8 cellular contexts compared by ENCODE assay signal in genomic region chr19:45059258-45059965, GRCh38. TPM values are rescaled to one million over a fixed set of nuclear protein-coding genes. Genes with fewer than 3 reads are reported as not detected.
DNase-seq lines count a peak whose midpoint lies in the region; ATAC-seq, FAIRE-seq and TF ChIP-seq lines count a peak whose summit lies in the region.

No MANE protein-coding gene starts in this region.

- intact Hi-C loops in pancreas (cut with DNase I) = loop anchor here in 1 of 3 donors (5.0 to 10.0 kb wide), 2 partner anchors 47 to 155 kb away; partner anchors contain the start of gene APOE

- peak; percentile 48 for ATAC-seq in gastroesophageal sphincter
- ATAC-seq in pancreas = peak; percentile 67 to 90 (median 84)
- no peak for ATAC-seq in GM18858 (IDR thresholded peaks at IDR 0.05; ENCODE audit: unreplicated experiment)

- 55 to 85% methylated on average over 3 to 5 of the region's 16 CpGs for WGBS in gastroesophageal sphincter (ENCODE audit: low coverage in 1 of 2), 2 donors
- WGBS in pancreas, 2 donors = 49% methylated on average over 16 of the region's 16 CpGs
- WGBS in tibial nerve, 2 donors = 61 to 75% methylated on average over 13 to 16 of the region's 16 CpGs

- H3K27me3 ChIP-seq in gastroesophageal sphincter (no peaks in the 10 kb centered on the region), pancreas (no peaks in the 10 kb centered on the region), tibial nerve (no peaks in the 10 kb centered on the region)

- TF ChIP-seq EP300 in gastroesophageal sphincter (IDR thresholded peaks at IDR 0.05) = no peak
- no peak for TF ChIP-seq EP300 in tibial nerve (IDR thresholded peaks at IDR 0.05)

- no peak for FAIRE-seq in pancreas (lab: Jason Lieb, UNC)

- H3K36me3 ChIP-seq in gastroesophageal sphincter (peaks cover 0 to 99% of the 10 kb centered on the region in 2 donors), pancreas (peaks cover 8 to 85% (median 51%) of the 10 kb centered on the region in 3 donors), tibial nerve (peaks cover 11 to 98% (median 61%) of the 10 kb centered on the region in 3 donors)

- TF ChIP-seq CTCF in GM12801 (IDR thresholded peaks at IDR 0.05; ENCODE audit: extremely low read depth, insufficient read length) = peak; percentile 81
- TF ChIP-seq CTCF in gastroesophageal sphincter (IDR thresholded peaks at IDR 0.05) = peak in 3 of 4 experiments; percentile 68 to 81 (median 73)
- TF ChIP-seq CTCF in pancreas (IDR thresholded peaks at IDR 0.05) = peak; percentile 84 to 89 (median 86)
- peak; percentile 67 to 91 (median 77) for TF ChIP-seq CTCF in tibial nerve (IDR thresholded peaks at IDR 0.05)

- peak; percentile 73 for DNase-seq in LHCN-M2 (ENCODE audit: low read depth)
- peak; percentile 54 for DNase-seq in SK-N-DZ (ENCODE audit: low spot score)
- peak; percentile 85 for DNase-seq in activated naive CD4-positive, alpha-beta T cell treated with Interleukin-2 at 50 U/mL for 16 hours
- peak in 5 of 6 donors; percentile 56 to 88 (median 76) for DNase-seq in pancreas
- DNase-seq in tibial nerve (ENCODE audit: low spot score in 2 of 2) = peak; percentile 51 to 81

- H3K27ac ChIP-seq in gastroesophageal sphincter = no peak overlapping the region
- H3K27ac ChIP-seq in pancreas = no peak overlapping the region
- no peak overlapping the region for H3K27ac ChIP-seq in tibial nerve

- TF ChIP-seq POLR2A in gastroesophageal sphincter (IDR thresholded peaks at IDR 0.05) (no peak), tibial nerve (IDR thresholded peaks at IDR 0.05) (no peak)

- H3K9me3 ChIP-seq in gastroesophageal sphincter = no peaks in the 10 kb centered on the region
- no peaks in the 10 kb centered on the region for H3K9me3 ChIP-seq in pancreas
- no peaks in the 10 kb centered on the region for H3K9me3 ChIP-seq in tibial nerve

- H3K4me3 ChIP-seq in gastroesophageal sphincter = no peak overlapping the region
- H3K4me3 ChIP-seq in pancreas = no peak overlapping the region
- no peak overlapping the region for H3K4me3 ChIP-seq in tibial nerve

- H3K4me1 ChIP-seq in gastroesophageal sphincter = peaks cover 0 to 5% (median 0%) of the 10 kb centered on the region in 3 donors
- no peaks in the 10 kb centered on the region for H3K4me1 ChIP-seq in pancreas
- peaks cover 0 to 5% (median 0%) of the 10 kb centered on the region in 4 donors for H3K4me1 ChIP-seq in tibial nerve

RNA-seq across cellular contexts. Expression of gene ZNF296, which starts 16.9 kb away (rescaled TPM):
- total RNA-seq in LHCN-M2 (2014; rRNA removed) = not detected in 2 replicates
- polyA plus RNA-seq in LHCN-M2 (2012) = 0.07 TPM
- 0.08 and 1.2 TPM in 2 replicates for polyA plus RNA-seq in SK-N-DZ (2014; cell fraction: cytosol; rRNA removed)
- polyA plus RNA-seq in SK-N-DZ (2014; cell fraction: nucleus; rRNA removed) = 1.1 and 1.8 TPM in 2 replicates
- under 1 TPM in 1 of 4 donors, not detected in 3; 0.50 TPM for total RNA-seq in gastroesophageal sphincter
- under 1 TPM; 0.15 to 0.52 (median 0.32) TPM for total RNA-seq in pancreas
- 1 to 10 TPM; 2.0 to 2.1 TPM for polyA plus RNA-seq in pancreas
- total RNA-seq in tibial nerve = 1 to 10 TPM in 3 of 4 donors, not detected in 1; 2.1 to 4.2 (median 2.1) TPM

RNA-seq across cellular contexts. Expression of gene GEMIN7, which starts 19.6 kb away (rescaled TPM):
- total RNA-seq in LHCN-M2 (2014; rRNA removed) = 27.6 and 44.9 TPM in 2 replicates
- polyA plus RNA-seq in LHCN-M2 (2012) = 25.0 TPM
- polyA plus RNA-seq in SK-N-DZ (2014; cell fraction: cytosol; rRNA removed) = 38.4 and 53.2 TPM in 2 replicates
- polyA plus RNA-seq in SK-N-DZ (2014; cell fraction: nucleus; rRNA removed) = 35.6 and 41.8 TPM in 2 replicates
- 10 to 100 TPM in 3 of 4 donors, 1 to 10 TPM in 1; 6.4 to 17.6 (median 14.8) TPM for total RNA-seq in gastroesophageal sphincter
- 10 to 100 TPM in 1 of 6 donors, 1 to 10 TPM in 5; 3.8 to 11.4 (median 7.7) TPM for total RNA-seq in pancreas
- polyA plus RNA-seq in pancreas = 10 to 100 TPM; 16.6 to 26.2 TPM
- 10 to 100 TPM in 3 of 4 donors, 1 to 10 TPM in 1; 8.8 to 30.3 (median 21.8) TPM for total RNA-seq in tibial nerve

RNA-seq across cellular contexts. Expression of gene CLASRP, which starts 20.6 kb away (rescaled TPM):
- total RNA-seq in LHCN-M2 (2014; rRNA removed) = 76.0 and 89.8 TPM in 2 replicates
- 27.5 TPM for polyA plus RNA-seq in LHCN-M2 (2012)
- polyA plus RNA-seq in SK-N-DZ (2014; cell fraction: cytosol; rRNA removed) = 68.5 and 81.1 TPM in 2 replicates
- 469 and 686 TPM in 2 replicates for polyA plus RNA-seq in SK-N-DZ (2014; cell fraction: nucleus; rRNA removed)
- 10 to 100 TPM; 33.6 to 82.5 (median 54.7) TPM for total RNA-seq in gastroesophageal sphincter
- 10 to 100 TPM; 34.8 to 55.0 (median 47.7) TPM for total RNA-seq in pancreas
- 100 to 1,000 TPM; 213 to 244 TPM for polyA plus RNA-seq in pancreas
- total RNA-seq in tibial nerve = 100 to 1,000 TPM in 2 of 4 donors, 10 to 100 TPM in 2; 72.8 to 109 (median 95.5) TPM

RNA-seq across cellular contexts. Expression of gene PPP1R37, which starts 33.6 kb away (rescaled TPM):
- total RNA-seq in LHCN-M2 (2014; rRNA removed) (43.9 and 46.2 TPM in 2 replicates), gastroesophageal sphincter (10 to 100 TPM; 22.6 to 51.4 (median 24.6) TPM), pancreas (10 to 100 TPM; 13.0 to 18.7 (median 15.1) TPM), tibial nerve (10 to 100 TPM; 22.1 to 44.1 (median 33.5) TPM)
- 22.2 TPM for polyA plus RNA-seq in LHCN-M2 (2012)
- 22.6 and 24.6 TPM in 2 replicates for polyA plus RNA-seq in SK-N-DZ (2014; cell fraction: cytosol; rRNA removed)
- 87.5 and 92.9 TPM in 2 replicates for polyA plus RNA-seq in SK-N-DZ (2014; cell fraction: nucleus; rRNA removed)
- 10 to 100 TPM; 31.7 to 57.4 TPM for polyA plus RNA-seq in pancreas

RNA-seq across cellular contexts. Expression of gene RELB, which starts 58.1 kb away (rescaled TPM):
- 4.1 and 4.5 TPM in 2 replicates for total RNA-seq in LHCN-M2 (2014; rRNA removed)
- 6.4 TPM for polyA plus RNA-seq in LHCN-M2 (2012)
- polyA plus RNA-seq in SK-N-DZ (2014; cell fraction: cytosol; rRNA removed) = 0.87 and 1.2 TPM in 2 replicates
- polyA plus RNA-seq in SK-N-DZ (2014; cell fraction: nucleus; rRNA removed) = 0.17 and 0.47 TPM in 2 replicates
- total RNA-seq in gastroesophageal sphincter = 1 to 10 TPM; 4.0 to 9.2 (median 6.0) TPM
- total RNA-seq in pancreas = 10 to 100 TPM in 4 of 6 donors, 1 to 10 TPM in 2; 8.3 to 21.7 (median 13.4) TPM
- 10 to 100 TPM; 25.1 to 33.5 TPM for polyA plus RNA-seq in pancreas
- total RNA-seq in tibial nerve = 10 to 100 TPM in 2 of 4 donors, 1 to 10 TPM in 2; 4.2 to 14.9 (median 9.9) TPM
